ENCODE assay signal across 16 cellular contexts in the genomic region with DNA sequence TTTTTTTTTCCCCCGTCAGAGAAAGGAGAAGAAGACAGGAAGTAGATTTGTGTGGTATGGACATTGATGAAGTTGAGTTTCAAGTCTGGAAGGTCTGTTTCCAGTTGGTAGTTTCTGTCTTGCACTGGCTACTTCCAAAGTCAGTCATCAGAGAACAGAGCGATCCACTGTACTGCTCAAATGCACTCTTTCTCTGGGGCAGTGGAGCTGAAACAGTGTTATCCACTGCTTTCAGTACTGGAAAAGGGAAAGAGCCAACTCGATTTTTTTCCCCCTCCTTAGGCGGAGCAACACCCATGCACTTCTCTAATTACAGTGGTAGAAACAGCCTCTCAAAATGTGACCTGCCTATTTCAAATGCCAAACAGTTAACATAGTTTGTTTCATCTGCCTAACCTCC. TPM values are rescaled to one million over a fixed set of nuclear protein-coding genes. Genes with fewer than 3 reads are reported as not detected.
DNase-seq lines count a peak whose midpoint lies in the region; ATAC-seq and TF ChIP-seq lines count a peak whose summit lies in the region.
"Had no signal": no experiment of that assay in that cellular context is flagged by ENCODE, and none has a peak within 500 bp of the region (broad histone marks: within the 10 kb centered on the region; RNA-seq: fewer than 3 reads in every experiment).

No MANE protein-coding gene starts in this region.

- H3K9ac ChIP-seq in endodermal cell (ENCODE audit: extremely low read depth, low read length, poor library complexity, severe bottlenecking): no peak overlapping the region

- H3K4me3 Mint-ChIP-seq in CD8-positive, alpha-beta T cell: no peak overlapping the region
- H3K4me3 Mint-ChIP-seq in endodermal cell: no peak overlapping the region

- H3K36me3 Mint-ChIP-seq in CD8-positive, alpha-beta T cell: peaks cover 50% of the 10 kb centered on the region
- H3K36me3 Mint-ChIP-seq in endodermal cell (ENCODE audit: low read depth): no peaks in the 10 kb centered on the region

- no peak for ATAC-seq in CD8-positive, alpha-beta T cell
- ATAC-seq: foreskin keratinocyte had no signal

- no peaks in the 10 kb centered on the region for H3K27me3 Mint-ChIP-seq in CD8-positive, alpha-beta T cell (ENCODE audit: low read depth)
- no peaks in the 10 kb centered on the region for H3K27me3 Mint-ChIP-seq in endodermal cell (ENCODE audit: insufficient read depth)

- no peaks in the 10 kb centered on the region for H3K9me3 Mint-ChIP-seq in CD8-positive, alpha-beta T cell
- no peaks in the 10 kb centered on the region for H3K9me3 Mint-ChIP-seq in endodermal cell

- intact Hi-C loops in CD8-positive, alpha-beta T cell (cut with DNase I, micrococcal nuclease): loop anchor here in 1 of 2 experiments (5.0 kb wide), 2 partner anchors 38 to 1968 kb away; no protein-coding TSS in a partner anchor

- no peak for TF ChIP-seq CTCF in CD8-positive, alpha-beta T cell (IDR thresholded peaks at IDR 0.05)
- no peak for TF ChIP-seq CTCF in endodermal cell (conservative IDR thresholded peaks at IDR 0.05)

- H3K4me1 Mint-ChIP-seq in CD8-positive, alpha-beta T cell (ENCODE audit: low read depth): peaks cover 90% of the 10 kb centered on the region
- H3K4me1 Mint-ChIP-seq in endodermal cell: peaks cover 15% of the 10 kb centered on the region

- no peak for DNase-seq in CD8-positive, alpha-beta T cell
- DNase-seq in RPMI7951 (ENCODE audit: low read depth): peak; percentile 26
- peak; percentile 5 for DNase-seq in cerebellum (ENCODE audit: low spot score)
- DNase-seq in pons (ENCODE audit: low spot score): peak; percentile 70
- no peak for DNase-seq in NK-92 (lab: John Stamatoyannopoulos, UW; ENCODE audit: unreplicated experiment)
- no peak for DNase-seq in COLO668 (lab: John Stamatoyannopoulos, UW; ENCODE audit: unreplicated experiment)
- no peak for DNase-seq in endodermal cell
- DNase-seq: DMS79; foreskin keratinocyte; HCEC 1CT; NCI-H446 treated with DMSO at 0.1 percent for 48 hours; posterior cingulate gyrus; stimulated activated CD4-positive, alpha-beta T cell treated with anti-CD3 and anti-CD28 coated beads, Interleukin-15, amount 100 ng/mL, for 24 hours had no signal

- H3K27ac ChIP-seq in CD8-positive, alpha-beta T cell (ENCODE audit: low read depth, low read length): no peak overlapping the region
- no peak overlapping the region for H3K27ac ChIP-seq in endodermal cell (ENCODE audit: low read depth, low read length)
- H3K27ac ChIP-seq: foreskin keratinocyte, SK-N-MC, thoracic aorta, VCaP had no signal

- no peak overlapping the region for H3K4me3 ChIP-seq in CD8-positive, alpha-beta T cell (ENCODE audit: low read depth, low read length)
- no peak overlapping the region for H3K4me3 ChIP-seq in endodermal cell (ENCODE audit: low read length)
- H3K4me3 ChIP-seq: SK-N-MC, thoracic aorta had no signal

- H3K27me3 ChIP-seq in CD8-positive, alpha-beta T cell (ENCODE audit: insufficient read depth, low read length): no peaks in the 10 kb centered on the region
- H3K27me3 ChIP-seq in endodermal cell (ENCODE audit: control insufficient read depth, insufficient read depth, low read length, poor library complexity, severe bottlenecking): no peaks in the 10 kb centered on the region
- H3K27me3 ChIP-seq: foreskin keratinocyte had no signal

- 79 to 82% methylated on average over 2 to 4 of the region's 4 CpGs for WGBS in endodermal cell (ENCODE audit: insufficient coverage in 1 of 2, insufficient read length in 1 of 2), 2 experiments

- peak overlapping the region; percentile 69 for H3K27ac Mint-ChIP-seq in CD8-positive, alpha-beta T cell
- no peak overlapping the region for H3K27ac Mint-ChIP-seq in endodermal cell

- H3K36me3 ChIP-seq in CD8-positive, alpha-beta T cell (ENCODE audit: insufficient read depth, low read length): peaks cover 3% of the 10 kb centered on the region
- H3K36me3 ChIP-seq in endodermal cell (ENCODE audit: control insufficient read depth, insufficient read depth, low read length): no peaks in the 10 kb centered on the region
- H3K36me3 ChIP-seq: thoracic aorta had no signal

- H3K9me3 ChIP-seq in CD8-positive, alpha-beta T cell (ENCODE audit: low read length): no peaks in the 10 kb centered on the region
- H3K9me3 ChIP-seq in endodermal cell (ENCODE audit: control insufficient read depth, low read length): no peaks in the 10 kb centered on the region
- H3K9me3 ChIP-seq: thoracic aorta had no signal

- POLR2A ChIA-PET in CD8-positive, alpha-beta T cell (lab: Charles Lee): no interaction called here

- peaks cover 78% of the 10 kb centered on the region for H3K4me1 ChIP-seq in CD8-positive, alpha-beta T cell (ENCODE audit: insufficient read depth, low read length)
- peaks cover 3% of the 10 kb centered on the region for H3K4me1 ChIP-seq in endodermal cell (ENCODE audit: control insufficient read depth, insufficient read depth, low read length)

- CTCF ChIA-PET in CD8-positive, alpha-beta T cell (lab: Charles Lee): interaction anchor here (1.2 kb wide), 1 partner anchor 61 kb away, joined by 3 read pairs; no protein-coding TSS in a partner anchor

RNA-seq across cellular contexts. Expression of a gene that starts 7.4 kb away (rescaled TPM):
- 10 to 100 TPM; 62.6 to 70.8 TPM for total RNA-seq in CD8-positive, alpha-beta T cell
- total RNA-seq in RPMI7951 (2014; rRNA removed; shearing (Covaris generic)): 11.9 and 12.3 TPM in 2 replicates
- 38.7 TPM for total RNA-seq in cerebellum
- 10 to 100 TPM in 1 of 2 donors, 1 to 10 TPM in 1; 8.7 to 14.6 TPM for total RNA-seq in endodermal cell
- polyA plus RNA-seq in endodermal cell (2013, experiment 1 of 2): 8.0 TPM
- polyA plus RNA-seq in endodermal cell (2013, experiment 2 of 2): 8.9 TPM

Comparison
In these comparisons a context has a peak if more than half of its experiments do, and no peak if none do; other contexts are left out.
1. DNase-seq: peak in RPMI7951 (single experiment), cerebellum (single experiment) and pons (single experiment); none in CD8-positive, alpha-beta T cell (0 of 7), NK-92 (single experiment), COLO668 (single experiment) and endodermal cell (single experiment).